Comparison of ENCODE assay signal across 35 cellular contexts in genomic region chr7:117468174-117468573, GRCh38. TPM values are rescaled to one million over a fixed set of nuclear protein-coding genes. Genes with fewer than 3 reads are reported as not detected.
"Had no signal": no experiment of that assay in that cellular context is flagged by ENCODE, and none has a peak within 500 bp of the region (broad histone marks: within the 10 kb centered on the region; RNA-seq: fewer than 3 reads in every experiment).

No MANE protein-coding gene starts in this region.

- H3K4me3 ChIP-seq: esophagus squamous epithelium, gastrocnemius medialis, heart right ventricle, left lung, lower lobe of right lung, mucosa of descending colon had no signal

- H3K27ac ChIP-seq: epithelial cell of prostate, esophagus squamous epithelium, gastrocnemius medialis, heart right ventricle, left lung, lower lobe of right lung had no signal

- H3K4me3 Mint-ChIP-seq: dendritic cell treated with granulocyte-macrophage colony-stimulating factor and Interleukin-4, amounts not matched to agents 40 ng/mL and 50 ng/mL, for 4 days; effector memory CD8-positive, alpha-beta T cell; endodermal cell; mesothelial cell of epicardium; naive B cell; naive thymus-derived CD8-positive, alpha-beta T cell had no signal

- H3K36me3 Mint-ChIP-seq: mesothelial cell of epicardium; naive B cell; naive thymus-derived CD8-positive, alpha-beta T cell had no signal

- H3K27me3 ChIP-seq: esophagus squamous epithelium, gastrocnemius medialis, heart right ventricle, left lung had no signal

- H3K4me1 Mint-ChIP-seq: endodermal cell; mesothelial cell of epicardium; naive B cell; naive thymus-derived CD8-positive, alpha-beta T cell had no signal

- H3K36me3 ChIP-seq: esophagus squamous epithelium, gastrocnemius medialis, heart right ventricle, left lung, lower lobe of right lung had no signal

- H3K9me3 ChIP-seq: esophagus squamous epithelium, gastrocnemius medialis, left lung, lower lobe of right lung, mucosa of descending colon had no signal

- H3K27me3 Mint-ChIP-seq: dendritic cell treated with granulocyte-macrophage colony-stimulating factor and Interleukin-4, amounts not matched to agents 40 ng/mL and 50 ng/mL, for 4 days; effector memory CD8-positive, alpha-beta T cell; naive B cell had no signal

- H3K9me3 Mint-ChIP-seq: dendritic cell treated with granulocyte-macrophage colony-stimulating factor and Interleukin-4, amounts not matched to agents 40 ng/mL and 50 ng/mL, for 4 days; effector memory CD8-positive, alpha-beta T cell; endodermal cell; mesothelial cell of epicardium; naive B cell had no signal

- DNase-seq: cortex of kidney; effector CD8-positive, alpha-beta T cell; effector memory CD8-positive, alpha-beta T cell; endodermal cell; erythroblast; esophagus squamous epithelium; foreskin fibroblast; foreskin melanocyte; gastrocnemius medialis; glutamatergic neuron; head of caudate nucleus; heart right ventricle; hippocampal formation; left cardiac atrium; left lung; left ventricle myocardium superior; lower lobe of right lung; mesenchymal stem cell; mucosa of descending colon; naive B cell; naive thymus-derived CD8-positive, alpha-beta T cell had no signal

- H3K27ac Mint-ChIP-seq: dendritic cell treated with granulocyte-macrophage colony-stimulating factor and Interleukin-4, amounts not matched to agents 40 ng/mL and 50 ng/mL, for 4 days; effector memory CD8-positive, alpha-beta T cell; endodermal cell; mesothelial cell of epicardium; naive B cell; naive thymus-derived CD8-positive, alpha-beta T cell had no signal

- FAIRE-seq: endometrium, islet of Langerhans, keratinocyte had no signal

- ATAC-seq: effector memory CD8-positive, alpha-beta T cell; esophagus mucosa; gastrocnemius medialis; heart right ventricle; left cardiac atrium; left lung; left ventricle myocardium superior; lower lobe of right lung; mucosa of descending colon; naive thymus-derived CD8-positive, alpha-beta T cell had no signal

- H3K4me1 ChIP-seq: esophagus squamous epithelium, gastrocnemius medialis, heart right ventricle, left lung, lower lobe of right lung had no signal

RNA-seq across cellular contexts. Expression of gene CFTR, which starts 11.7 kb away (rescaled TPM):
- total RNA-seq: dermis microvascular lymphatic vessel endothelial cell; glomerular endothelial cell; lung microvascular endothelial cell; myocyte; naive thymus-derived CD8-positive, alpha-beta T cell had no signal
- polyA plus RNA-seq: keratinocyte; naive thymus-derived CD8-positive, alpha-beta T cell had no signal

RNA-seq across cellular contexts. Expression of gene ASZ1, which starts 40.9 kb away (rescaled TPM):
- total RNA-seq: dermis microvascular lymphatic vessel endothelial cell; endodermal cell; esophagus mucosa; esophagus squamous epithelium; gastrocnemius medialis; glomerular endothelial cell; heart right ventricle; kidney epithelial cell; left cardiac atrium; left ventricle myocardium superior; lower leg skin; lower lobe of right lung; lung microvascular endothelial cell; mesenteric fat pad; mesothelial cell of epicardium; mucosa of descending colon; myocyte; naive thymus-derived CD8-positive, alpha-beta T cell had no signal
- polyA plus RNA-seq: heart right ventricle; keratinocyte; naive thymus-derived CD8-positive, alpha-beta T cell had no signal
